In genomic region chr1:161021168-161021958, GRCh38 we compare ENCODE assay signal across 8 cellular contexts. TPM values are rescaled to one million over a fixed set of nuclear protein-coding genes. Genes with fewer than 3 reads are reported as not detected.
A peak's percentile ranks its signal among the peaks of the same experiment; 100 is the strongest.
DNase-seq lines count a peak whose midpoint lies in the region; ATAC-seq and TF ChIP-seq lines count a peak whose summit lies in the region.

No MANE protein-coding gene starts in this region.

- no peak overlapping the region for H3K27ac ChIP-seq in DND-41 (ENCODE audit: low read length)
- no peak overlapping the region for H3K27ac ChIP-seq in Karpas-422 (ENCODE audit: low read length)
- H3K27ac ChIP-seq in RWPE1, result peak overlapping the region; percentile 94
- peak overlapping the region in 3 of 4 donors; percentile 68 to 76 (median 74) for H3K27ac ChIP-seq in gastroesophageal sphincter
- no peak overlapping the region for H3K27ac ChIP-seq in neuronal stem cell (replicated peaks; ENCODE audit: low read length)
- peak overlapping the region; percentile 53 to 66 for H3K27ac ChIP-seq in testis

- H4K8ac ChIP-seq in neuronal stem cell (ENCODE audit: low read depth, low read length), result no peak overlapping the region

- no peak overlapping the region for H2AFZ ChIP-seq in DND-41 (ENCODE audit: low read depth, low read length)
- peak overlapping the region; percentile 70 for H2AFZ ChIP-seq in Karpas-422 (ENCODE audit: low read length)
- peak overlapping the region; percentile 92 for H2AFZ ChIP-seq in neuronal stem cell (ENCODE audit: low read length)

- no peaks in the 10 kb centered on the region for H3K79me1 ChIP-seq in neuronal stem cell (ENCODE audit: low read depth, low read length)

- H4K20me1 ChIP-seq in DND-41 (ENCODE audit: insufficient read depth, low read length) (no peaks in the 10 kb centered on the region), Karpas-422 (ENCODE audit: insufficient read depth, low read depth, low read length) (no peaks in the 10 kb centered on the region)

- WGBS in gastroesophageal sphincter (ENCODE audit: low coverage in 1 of 2), 2 donors, result 62% methylated on average over 8 of the region's 34 CpGs; no CpG with 5 or more reads in 1 of the 2 donors
- WGBS in neuronal stem cell (ENCODE audit: extremely low coverage in 2 of 2, insufficient read length in 2 of 2, insufficient replicate concordance in 1 of 2), 2 donors, result no CpG with 5 or more reads among the region's 34 CpGs
- WGBS in testis, 2 donors, result 10 to 16% methylated on average over 18 to 31 of the region's 34 CpGs

- H3K4ac ChIP-seq in neuronal stem cell (ENCODE audit: low read length), result no peak overlapping the region

- H3K9me2 ChIP-seq in Karpas-422 (replicated peaks; ENCODE audit: insufficient read depth, low read length), result no peaks in the 10 kb centered on the region

- peak in 1 of 2 donors; percentile 2 for TF ChIP-seq POLR2A in gastroesophageal sphincter (IDR thresholded peaks at IDR 0.05)
- no peak for TF ChIP-seq POLR2A in testis (IDR thresholded peaks at IDR 0.05)

- no peak overlapping the region for H2BK5ac ChIP-seq in neuronal stem cell (ENCODE audit: low read length)

- H3K4me1 ChIP-seq in DND-41 (ENCODE audit: insufficient read depth, low read length) (no peaks in the 10 kb centered on the region), Karpas-422 (ENCODE audit: low read length) (peaks cover 25% of the 10 kb centered on the region), gastroesophageal sphincter (peaks cover 0 to 17% (median 7%) of the 10 kb centered on the region in 3 donors), neuronal stem cell (ENCODE audit: control insufficient read depth in 2 of 2, insufficient read depth in 1 of 2, low read depth in 1 of 2, low read length in 2 of 2) (peaks cover 6 to 8% of the 10 kb centered on the region in 2 donors), testis (no peaks in the 10 kb centered on the region)

- no peak for DNase-seq in DND-41
- peak; percentile 82 for DNase-seq in Karpas-422
- DNase-seq in RWPE1 (ENCODE audit: low spot score), result peak; percentile 99
- peak; percentile 94 for DNase-seq in activated effector memory CD4-positive, alpha-beta T cell treated with anti-CD3 and anti-CD28 coated beads, Interleukin-2, amount 50 U/mL, for 16 hours
- DNase-seq in neuronal stem cell (ENCODE audit: low spot score), result peak; percentile 47
- DNase-seq in testis, result peak; percentile 92

- CTCF ChIA-PET in RWPE1 (lab: Yijun Ruan, JAX), result interaction anchor here (0.6 to 3.2 kb wide), 5 partner anchors 24 to 77 kb away, joined by 3 to 12 read pairs (median 3); no protein-coding TSS in a partner anchor

- H3K79me2 ChIP-seq in DND-41 (ENCODE audit: insufficient read depth, low read length) (no peaks in the 10 kb centered on the region), Karpas-422 (ENCODE audit: low read length) (no peaks in the 10 kb centered on the region)

- H3K9ac ChIP-seq in DND-41 (ENCODE audit: low read depth, low read length) (no peak overlapping the region), Karpas-422 (ENCODE audit: low read length) (no peak overlapping the region), neuronal stem cell (ENCODE audit: low read depth, low read length, poor library complexity) (peak overlapping the region; percentile 22)

- no peak overlapping the region for H3K4me3 ChIP-seq in DND-41 (ENCODE audit: low read depth in 1 of 2, low read length in 2 of 2)
- peak overlapping the region; percentile 65 for H3K4me3 ChIP-seq in Karpas-422 (ENCODE audit: low read length)
- H3K4me3 ChIP-seq in gastroesophageal sphincter, result peak overlapping the region; percentile 23 to 58
- peak overlapping the region; percentile 52 to 79 for H3K4me3 ChIP-seq in neuronal stem cell (ENCODE audit: low read length in 2 of 2)
- H3K4me3 ChIP-seq in testis, result peak overlapping the region; percentile 59 to 74

- H3K23ac ChIP-seq in neuronal stem cell (ENCODE audit: low read depth, low read length, poor library complexity), result peak overlapping the region; percentile 97

- H3K9me3 ChIP-seq in DND-41 (ENCODE audit: insufficient read depth, low read length, severe bottlenecking) (no peaks in the 10 kb centered on the region), Karpas-422 (ENCODE audit: low read length) (no peaks in the 10 kb centered on the region), gastroesophageal sphincter (no peaks in the 10 kb centered on the region), neuronal stem cell (replicated peaks in 1 of 2; ENCODE audit: control insufficient read depth in 2 of 2, insufficient read depth in 1 of 2, low read depth in 1 of 2, low read length in 2 of 2) (no peaks in the 10 kb centered on the region), testis (no peaks in the 10 kb centered on the region)

- no peak overlapping the region for H4K91ac ChIP-seq in neuronal stem cell (ENCODE audit: low read depth, low read length, poor library complexity)

- no peak overlapping the region for H2BK120ac ChIP-seq in neuronal stem cell (ENCODE audit: low read depth, low read length)

- no peaks in the 10 kb centered on the region for H3K36me3 ChIP-seq in DND-41 (ENCODE audit: insufficient read depth, low read length)
- H3K36me3 ChIP-seq in Karpas-422 (ENCODE audit: insufficient read depth, low read length), result no peaks in the 10 kb centered on the region
- H3K36me3 ChIP-seq in gastroesophageal sphincter, result no peaks in the 10 kb centered on the region
- H3K36me3 ChIP-seq in neuronal stem cell (replicated peaks in 1 of 2; ENCODE audit: control insufficient read depth in 2 of 2, insufficient read depth in 2 of 2, low read length in 2 of 2), result no peaks in the 10 kb centered on the region
- H3K36me3 ChIP-seq in testis (ENCODE audit: low read depth, missing control alignments), result no peaks in the 10 kb centered on the region

- no peak overlapping the region for H3K14ac ChIP-seq in neuronal stem cell (ENCODE audit: low read length)

- ATAC-seq in DND-41 (ENCODE audit: insufficient read depth, low read depth) (peak; percentile 55; the same call in 2 of the 3 replicates), GM21786 (IDR thresholded peaks at IDR 0.05; ENCODE audit: unreplicated experiment) (peak; percentile 89), gastroesophageal sphincter (peak; percentile 89)

- H3K27me3 ChIP-seq in DND-41 (ENCODE audit: insufficient read depth, low read length, poor library complexity) (no peaks in the 10 kb centered on the region), Karpas-422 (ENCODE audit: low read length) (no peaks in the 10 kb centered on the region), gastroesophageal sphincter (peaks cover 41% of the 10 kb centered on the region), neuronal stem cell (ENCODE audit: control insufficient read depth in 3 of 3, insufficient read depth in 3 of 3, low read depth in 1 of 3, low read length in 3 of 3) (peaks cover 0 to 42% (median 0%) of the 10 kb centered on the region in 3 experiments), testis (no peaks in the 10 kb centered on the region)

- TF ChIP-seq EP300 in gastroesophageal sphincter (IDR thresholded peaks at IDR 0.05), result no peak

- no peak overlapping the region for H2AK5ac ChIP-seq in neuronal stem cell (ENCODE audit: low read depth, low read length)

- no peak overlapping the region for H2BK15ac ChIP-seq in neuronal stem cell (ENCODE audit: low read length)

- TF ChIP-seq CTCF in DND-41 (IDR thresholded peaks at IDR 0.05; ENCODE audit: borderline replicate concordance, extremely low read depth, low read length, poor library complexity, severe bottlenecking) (no peak), RWPE1 (conservative IDR thresholded peaks at IDR 0.05; ENCODE audit: low read depth) (no peak), gastroesophageal sphincter (IDR thresholded peaks at IDR 0.05) (no peak), testis (IDR thresholded peaks at IDR 0.05) (no peak)

- POLR2A ChIA-PET in RWPE1 (lab: Yijun Ruan, JAX; ENCODE audit: low non-redundant PET), result interaction anchor here (1.0 to 2.5 kb wide), 4 partner anchors 17 to 24 kb away, joined by 4 to 9 read pairs (median 6); partner anchors contain the start of genes TSTD1 and USF1

- intact Hi-C loops in testis (cut with DNase I; ENCODE audit: low total_unique reads), result no loop called here

- peak overlapping the region; percentile 76 for H3K18ac ChIP-seq in neuronal stem cell (ENCODE audit: low read length)

- H3K4me2 ChIP-seq in DND-41 (ENCODE audit: insufficient read depth, low read length), result no peak overlapping the region
- H3K4me2 ChIP-seq in Karpas-422 (ENCODE audit: low read depth, low read length, poor library complexity, severe bottlenecking), result peak overlapping the region; percentile 82
- peak overlapping the region; percentile 99 for H3K4me2 ChIP-seq in neuronal stem cell (ENCODE audit: insufficient read depth, low read length, poor library complexity, severe bottlenecking)

- no peak overlapping the region for H2BK12ac ChIP-seq in neuronal stem cell (ENCODE audit: low read length)

RNA-seq across cellular contexts. Expression of gene F11R, which starts 0.4 kb away (rescaled TPM):
- 0.36 and 6.5 TPM in 2 replicates for total RNA-seq in Karpas-422 (2014; rRNA removed; shearing (Covaris generic); ENCODE audit: low replicate concordance)
- 10 to 100 TPM in 1 of 4 donors, 1 to 10 TPM in 3; 4.5 to 28.2 (median 9.9) TPM for total RNA-seq in gastroesophageal sphincter
- polyA plus RNA-seq in neuronal stem cell (2013, experiment 1 of 2), result 15.6 TPM
- 16.1 TPM for polyA plus RNA-seq in neuronal stem cell (2013, experiment 2 of 2)
- total RNA-seq in testis, result 10 to 100 TPM; 34.5 to 38.3 TPM
- 54.0 TPM for polyA plus RNA-seq in testis (ENCODE audit: insufficient read depth, low read depth, low replicate concordance)

RNA-seq across cellular contexts. Expression of gene TSTD1, which starts 17.4 kb away (rescaled TPM):
- 16.0 and 32.3 TPM in 2 replicates for total RNA-seq in Karpas-422 (2014; rRNA removed; shearing (Covaris generic); ENCODE audit: low replicate concordance)
- total RNA-seq in gastroesophageal sphincter, result 10 to 100 TPM; 18.1 to 52.1 (median 29.4) TPM
- polyA plus RNA-seq in neuronal stem cell (2013, experiment 1 of 2), result 49.5 TPM
- polyA plus RNA-seq in neuronal stem cell (2013, experiment 2 of 2), result 50.2 TPM
- 100 to 1,000 TPM; 100 to 103 TPM for total RNA-seq in testis
- 52.2 TPM for polyA plus RNA-seq in testis (ENCODE audit: insufficient read depth, low read depth, low replicate concordance)

RNA-seq across cellular contexts. Expression of gene USF1, which starts 24.4 kb away (rescaled TPM):
- 61.2 and 111 TPM in 2 replicates for total RNA-seq in Karpas-422 (2014; rRNA removed; shearing (Covaris generic); ENCODE audit: low replicate concordance)
- total RNA-seq in gastroesophageal sphincter, result 10 to 100 TPM; 50.9 to 79.4 (median 60.5) TPM
- polyA plus RNA-seq in neuronal stem cell (2013, experiment 1 of 2), result 37.4 TPM
- polyA plus RNA-seq in neuronal stem cell (2013, experiment 2 of 2), result 35.9 TPM
- 10 to 100 TPM; 50.8 to 61.9 TPM for total RNA-seq in testis
- polyA plus RNA-seq in testis (ENCODE audit: insufficient read depth, low read depth, low replicate concordance), result 38.8 TPM

RNA-seq across cellular contexts. Expression of gene ARHGAP30, which starts 48.3 kb away (rescaled TPM):
- 36.5 and 59.6 TPM in 2 replicates for total RNA-seq in Karpas-422 (2014; rRNA removed; shearing (Covaris generic); ENCODE audit: low replicate concordance)
- total RNA-seq in gastroesophageal sphincter (10 to 100 TPM in 1 of 4 donors, 1 to 10 TPM in 3; 1.9 to 11.6 (median 4.4) TPM), testis (1 to 10 TPM in 1 of 2 donors, under 1 TPM in 1; 0.79 to 1.6 TPM)
- polyA plus RNA-seq in neuronal stem cell (2013, experiment 1 of 2), result 0.11 TPM
- 0.04 TPM for polyA plus RNA-seq in neuronal stem cell (2013, experiment 2 of 2)
- polyA plus RNA-seq in testis (ENCODE audit: insufficient read depth, low read depth, low replicate concordance), result 5.4 TPM

Comparison
In these comparisons a context has a peak if more than half of its experiments do, and no peak if none do; other contexts are left out.
1. H3K27ac ChIP-seq: peak in RWPE1 (single experiment), gastroesophageal sphincter (3 of 4) and testis (2 of 2); none in DND-41 (single experiment), Karpas-422 (single experiment) and neuronal stem cell (single experiment).
2. H3K4me3 ChIP-seq: peak in Karpas-422 (single experiment), gastroesophageal sphincter (2 of 2), neuronal stem cell (2 of 2) and testis (2 of 2); none in DND-41 (0 of 2).
3. Peak in every context shown above with its lines, with median percentiles within 50 percentile points of each other: ATAC-seq.